ENCODE assay signal across 21 cellular contexts in the genomic region with DNA sequence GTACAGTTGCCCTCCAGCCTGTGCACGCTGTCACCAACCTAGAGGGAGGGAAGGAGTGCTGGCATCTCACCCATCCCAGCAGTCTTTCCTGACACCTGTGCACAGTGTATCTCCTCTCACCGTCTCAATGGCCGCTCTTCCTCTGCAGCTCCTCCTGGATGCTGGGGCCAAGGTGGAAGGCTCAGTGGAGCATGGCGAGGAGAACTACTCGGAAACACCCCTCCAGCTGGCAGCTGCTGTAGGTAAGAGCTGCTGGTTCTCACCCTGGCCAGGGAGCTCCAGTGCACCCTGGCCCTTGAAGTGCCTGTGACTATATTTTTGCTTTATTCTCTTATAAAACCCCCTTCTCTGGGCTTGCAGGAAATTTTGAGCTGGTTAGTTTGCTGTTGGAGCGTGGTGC.
DNase-seq lines count a peak whose midpoint lies in the region; ATAC-seq and TF ChIP-seq lines count a peak whose summit lies in the region.
"Had no signal": no experiment of that assay in that cellular context is flagged by ENCODE, and none has a peak within 500 bp of the region (broad histone marks: within the 10 kb centered on the region; RNA-seq: fewer than 3 reads in every experiment).

No MANE protein-coding gene starts in this region.

- DNase-seq in activated naive CD4-positive, alpha-beta T cell treated with anti-CD3 and anti-CD28 coated beads, Interleukin-2, amount 50 U/mL, for 72 hours (ENCODE audit: low spot score in 2 of 2) = no peak
- DNase-seq in activated naive CD4-positive, alpha-beta T cell treated with Interleukin-2 at 50 U/mL for 16 hours = no peak
- DNase-seq in DMS79 treated with DMSO at 0.1 percent for 48 hours (lab: John Stamatoyannopoulos, UW) (peak; percentile 54), thyroid gland (peak; percentile 53 to 60), foreskin melanocyte (no peak)
- DNase-seq: 8988T; ACHN; BE2C; C1 segment of cervical spinal cord; Caco-2; Calu3; CD4-positive, CD25-positive, alpha-beta regulatory T cell; CD8-positive, alpha-beta T cell; DMS53; DND-41; EL; GDM1 had no signal

- ATAC-seq in activated naive CD4-positive, alpha-beta T cell treated with anti-CD3 and anti-CD28 coated beads, Interleukin-2, amount 50 U/mL, for 72 hours = no peak
- ATAC-seq in HG03342 (IDR thresholded peaks at IDR 0.05; ENCODE audit: unreplicated experiment) = no peak
- ATAC-seq: CD8-positive, alpha-beta T cell; GM12878 had no signal

- H3K36me3 ChIP-seq in thyroid gland = peaks cover 5 to 7% of the 10 kb centered on the region in 2 donors
- H3K36me3 ChIP-seq: BE2C had no signal

- intact Hi-C loops in thyroid gland (cut with DNase I) = no loop called here

- no peaks in the 10 kb centered on the region for H3K9me3 Mint-ChIP-seq in activated naive CD4-positive, alpha-beta T cell treated with anti-CD3 and anti-CD28 coated beads, Interleukin-2, amount 50 U/mL, for 72 hours
- H3K9me3 Mint-ChIP-seq: CD4-positive, CD25-positive, alpha-beta regulatory T cell; CD8-positive, alpha-beta T cell had no signal

- no peak for TF ChIP-seq POLR2A in thyroid gland (IDR thresholded peaks at IDR 0.05)

- H3K27me3 ChIP-seq in thyroid gland = no peaks in the 10 kb centered on the region
- H3K27me3 ChIP-seq: BE2C, BLaER1 had no signal

- H3K4me3 ChIP-seq in thyroid gland (replicated peaks in 1 of 3) = no peak overlapping the region
- H3K4me3 ChIP-seq: BLaER1, GM12878 had no signal

- no peak overlapping the region for H3K27ac ChIP-seq in thyroid gland
- H3K27ac ChIP-seq: BLaER1 had no signal

- no peak for TF ChIP-seq CTCF in thyroid gland (IDR thresholded peaks at IDR 0.05)

- peaks cover 0 to 7% of the 10 kb centered on the region in 2 donors for H3K4me1 ChIP-seq in thyroid gland
- H3K4me1 ChIP-seq: BE2C, BLaER1, Caco-2 had no signal

- no peaks in the 10 kb centered on the region for H3K9me3 ChIP-seq in thyroid gland
- H3K9me3 ChIP-seq: BE2C, BLaER1, Caco-2 had no signal

- 43 to 80% methylated on average over 5 to 6 of the region's 6 CpGs for WGBS in thyroid gland, 2 donors

- no peaks in the 10 kb centered on the region for H3K36me3 Mint-ChIP-seq in activated naive CD4-positive, alpha-beta T cell treated with anti-CD3 and anti-CD28 coated beads, Interleukin-2, amount 50 U/mL, for 72 hours

- H3K27ac Mint-ChIP-seq in activated naive CD4-positive, alpha-beta T cell treated with anti-CD3 and anti-CD28 coated beads, Interleukin-2, amount 50 U/mL, for 72 hours = peak overlapping the region; percentile 63 to 68
- H3K27ac Mint-ChIP-seq: CD14-positive monocyte; CD4-positive, CD25-positive, alpha-beta regulatory T cell; CD8-positive, alpha-beta T cell had no signal

Comparison
In these comparisons a context has a peak if more than half of its experiments do, and no peak if none do; other contexts are left out.
1. DNase-seq: peak in DMS79 treated with DMSO at 0.1 percent for 48 hours (single experiment) and thyroid gland (2 of 2); none in activated naive CD4-positive, alpha-beta T cell treated with anti-CD3 and anti-CD28 coated beads, Interleukin-2, amount 50 U/mL, for 72 hours (0 of 2), activated naive CD4-positive, alpha-beta T cell treated with Interleukin-2 at 50 U/mL for 16 hours (single experiment) and foreskin melanocyte (single experiment).